ENCODE assay signal across 12 cellular contexts in genomic region chr11:129828301-129828836, GRCh38. TPM values are rescaled to one million over a fixed set of nuclear protein-coding genes. Genes with fewer than 3 reads are reported as not detected.
DNase-seq lines count a peak whose midpoint lies in the region; ATAC-seq, FAIRE-seq and TF ChIP-seq lines count a peak whose summit lies in the region.
"Had no signal": no experiment of that assay in that cellular context is flagged by ENCODE, and none has a peak within 500 bp of the region (broad histone marks: within the 10 kb centered on the region; RNA-seq: fewer than 3 reads in every experiment).

No MANE protein-coding gene starts in this region.

- no peaks in the 10 kb centered on the region for H3K9me2 ChIP-seq in HCT116 (ENCODE audit: insufficient read depth)

- H2AFZ ChIP-seq in HCT116 (ENCODE audit: low read depth, low read length, poor library complexity, severe bottlenecking): peak overlapping the region; percentile 65

- intact Hi-C loops in HCT116 (cut with micrococcal nuclease): no loop called here
- intact Hi-C loops in gastrocnemius medialis (cut with DNase I; ENCODE audit: low total_unique reads): no loop called here
- intact Hi-C loops in activated CD4-positive, alpha-beta T cell treated with anti-CD3 and anti-CD28 coated beads, Interleukin-2, amount 10 ng/mL, durations not matched to agents 24 days and 14 days (cut with micrococcal nuclease): no loop called here

- H3K4me1 ChIP-seq in HCT116 (ENCODE audit: control insufficient read depth in 1 of 2, insufficient read depth in 2 of 2, low read length in 2 of 2): peaks cover 6 to 28% of the 10 kb centered on the region in 2 experiments
- H3K4me1 ChIP-seq in small intestine (ENCODE audit: control insufficient read depth in 2 of 2, insufficient read depth in 1 of 2, low read depth in 1 of 2, low read length in 1 of 2): no peaks in the 10 kb centered on the region
- no peaks in the 10 kb centered on the region for H3K4me1 ChIP-seq in gastrocnemius medialis
- H3K4me1 ChIP-seq: ascending aorta had no signal

- RAD21 ChIA-PET in HCT116 (lab: Charles Lee; ENCODE audit: low non-redundant PET in 1 of 2, low total read pairs in 2 of 2, uncharacterized antibody in 2 of 2, unreplicated experiment in 2 of 2): no interaction called here

- H3K36me3 ChIP-seq in HCT116 (ENCODE audit: control insufficient read depth in 1 of 2, insufficient read depth in 2 of 2, low read length in 2 of 2) (no peaks in the 10 kb centered on the region), small intestine (ENCODE audit: control insufficient read depth in 2 of 2, insufficient read depth in 2 of 2, low read length in 2 of 2) (peaks cover 0 to 2% of the 10 kb centered on the region in 2 donors), WERI-Rb-1 (no peaks in the 10 kb centered on the region), gastrocnemius medialis (no peaks in the 10 kb centered on the region)
- H3K36me3 ChIP-seq: ascending aorta had no signal

- DNase-seq in HCT116 (ENCODE audit: low read depth, low spot score) (peak; percentile 19), NCI-H748 (lab: John Stamatoyannopoulos, UW; ENCODE audit: unreplicated experiment) (peak; percentile 81), small intestine (peak; percentile 71), WERI-Rb-1 (no peak), gastrocnemius medialis (no peak), SK-N-DZ (ENCODE audit: low spot score) (no peak)
- no peak for DNase-seq in activated CD4-positive, alpha-beta T cell treated with anti-CD3 and anti-CD28 coated beads, Interleukin-2, amount 10 ng/mL, durations not matched to agents 24 days and 14 days
- DNase-seq: NCI-H1694, SW 1271 had no signal

- TF ChIP-seq RAD21 in HCT116 (IDR thresholded peaks at IDR 0.05; ENCODE audit: low read depth): no peak

- 9 to 35% (median 15%) methylated on average over 9 of the region's 9 CpGs for WGBS in small intestine, 3 donors

- no peaks in the 10 kb centered on the region for H4K20me1 ChIP-seq in HCT116 (ENCODE audit: insufficient read depth)

- in situ Hi-C loops in gastrocnemius medialis (cut with MboI; ENCODE audit: low sequenced_read_pairs in 4 of 4): no loop called here

- POLR2A ChIA-PET in HCT116 (lab: Charles Lee): interaction anchor here (1.0 kb wide), 1 partner anchor 14 kb away, joined by 3 read pairs; no protein-coding TSS in a partner anchor

- H3K4me3 ChIP-seq in HCT116 (replicated peaks in 1 of 2; ENCODE audit: low read depth in 1 of 2, low read length in 2 of 2): peak overlapping the region in 1 of 2 experiments; percentile 9; a peak in 1 of 4 replicates
- H3K4me3 ChIP-seq in small intestine (ENCODE audit: low read depth in 1 of 2, low read length in 2 of 2): no peak overlapping the region
- H3K4me3 ChIP-seq in WERI-Rb-1 (ENCODE audit: low read depth, low read length): no peak overlapping the region
- H3K4me3 ChIP-seq in gastrocnemius medialis: no peak overlapping the region
- H3K4me3 ChIP-seq: ascending aorta had no signal

- no peaks in the 10 kb centered on the region for H3K79me2 ChIP-seq in HCT116 (ENCODE audit: insufficient read depth, low read length)

- CTCF ChIA-PET in HCT116 (lab: Charles Lee): no interaction called here

- H3K27me3 ChIP-seq in HCT116 (ENCODE audit: insufficient read depth, low read length) (no peaks in the 10 kb centered on the region), small intestine (ENCODE audit: control insufficient read depth in 2 of 2, insufficient read depth in 2 of 2, low read length in 2 of 2) (no peaks in the 10 kb centered on the region), WERI-Rb-1 (ENCODE audit: insufficient read depth, low read depth, severe bottlenecking) (no peaks in the 10 kb centered on the region), gastrocnemius medialis (no peaks in the 10 kb centered on the region)
- H3K27me3 ChIP-seq: ascending aorta had no signal

- H3K4me3 Mint-ChIP-seq in activated CD4-positive, alpha-beta T cell treated with anti-CD3 and anti-CD28 coated beads, Interleukin-2, amount 10 ng/mL, durations not matched to agents 24 days and 14 days: no peak overlapping the region

- H3K9me3 ChIP-seq in HCT116 (ENCODE audit: control insufficient read depth in 1 of 2, insufficient read depth in 1 of 2, low read depth in 1 of 2, low read length in 2 of 2) (no peaks in the 10 kb centered on the region), small intestine (ENCODE audit: control insufficient read depth, low read depth) (no peaks in the 10 kb centered on the region), WERI-Rb-1 (ENCODE audit: severe bottlenecking) (no peaks in the 10 kb centered on the region), gastrocnemius medialis (no peaks in the 10 kb centered on the region)
- H3K9me3 ChIP-seq: ascending aorta had no signal

- H3K36me3 Mint-ChIP-seq in activated CD4-positive, alpha-beta T cell treated with anti-CD3 and anti-CD28 coated beads, Interleukin-2, amount 10 ng/mL, durations not matched to agents 24 days and 14 days (ENCODE audit: low read depth): no peaks in the 10 kb centered on the region

- no peak overlapping the region for H3K27ac Mint-ChIP-seq in activated CD4-positive, alpha-beta T cell treated with anti-CD3 and anti-CD28 coated beads, Interleukin-2, amount 10 ng/mL, durations not matched to agents 24 days and 14 days

- peaks cover 2% of the 10 kb centered on the region for H3K4me1 Mint-ChIP-seq in activated CD4-positive, alpha-beta T cell treated with anti-CD3 and anti-CD28 coated beads, Interleukin-2, amount 10 ng/mL, durations not matched to agents 24 days and 14 days

- TF ChIP-seq POLR2A in HCT116 (IDR thresholded peaks at IDR 0.05; ENCODE audit: borderline replicate concordance, extremely low read depth, insufficient read depth, insufficient read length) (no peak), gastrocnemius medialis (IDR thresholded peaks at IDR 0.05) (no peak)

- peak overlapping the region; percentile 63 for H3K4me2 ChIP-seq in HCT116 (ENCODE audit: low read length)

- ATAC-seq in HCT116: peak; percentile 67
- peak; percentile 55 for ATAC-seq in esophagus mucosa
- no peak for ATAC-seq in gastrocnemius medialis
- ATAC-seq: sciatic nerve had no signal

- TF ChIP-seq CTCF in HCT116 (IDR thresholded peaks at IDR 0.05 in 2 of 3, conservative IDR thresholded peaks at IDR 0.05 in 1 of 3; ENCODE audit: borderline replicate concordance in 1 of 3, insufficient read depth in 1 of 3, low read depth in 2 of 3, low read length in 2 of 3): no peak
- no peak for TF ChIP-seq CTCF in WERI-Rb-1 (IDR thresholded peaks at IDR 0.05; ENCODE audit: low read depth, low read length)
- no peak for TF ChIP-seq CTCF in gastrocnemius medialis (IDR thresholded peaks at IDR 0.05 in 4 of 5, conservative IDR thresholded peaks at IDR 0.05 in 1 of 5)

- 0 out of 2 replicates have a peak overlapping the region, but pooled peaks have one; percentile 7 for H3K9ac ChIP-seq in HCT116 (ENCODE audit: low read length)

- H3K27me3 Mint-ChIP-seq in activated CD4-positive, alpha-beta T cell treated with anti-CD3 and anti-CD28 coated beads, Interleukin-2, amount 10 ng/mL, durations not matched to agents 24 days and 14 days: peaks cover 2% of the 10 kb centered on the region

- no peaks in the 10 kb centered on the region for H3K9me3 Mint-ChIP-seq in activated CD4-positive, alpha-beta T cell treated with anti-CD3 and anti-CD28 coated beads, Interleukin-2, amount 10 ng/mL, durations not matched to agents 24 days and 14 days

- no peak for FAIRE-seq in small intestine (lab: Jason Lieb, UNC)

- no TSS peak for BruUV-seq in HCT116 (replicated peaks; lab: Mats Ljungman, UMichigan)

- H3K27ac ChIP-seq in HCT116 (ENCODE audit: low read depth, low read length): no peak overlapping the region
- peak overlapping the region in 1 of 2 donors; percentile 28 for H3K27ac ChIP-seq in small intestine (ENCODE audit: low read depth in 1 of 2, low read length in 1 of 2)
- no peak overlapping the region for H3K27ac ChIP-seq in WERI-Rb-1
- no peak overlapping the region for H3K27ac ChIP-seq in gastrocnemius medialis
- H3K27ac ChIP-seq: ascending aorta had no signal

TF ChIP-seq in HCT116, 20 proteins besides CTCF, POLR2A, EP300 and RAD21:
- TF ChIP-seq ZNF274 (IDR thresholded peaks at IDR 0.05; ENCODE audit: low read depth, low read length) (no peak), SRF (IDR thresholded peaks at IDR 0.05; ENCODE audit: low read depth) (no peak), EZH2 (IDR thresholded peaks at IDR 0.05) (no peak), POLR2AphosphoS5 (IDR thresholded peaks at IDR 0.05; ENCODE audit: low read depth, low read length) (no peak), EGR1 (IDR thresholded peaks at IDR 0.05; ENCODE audit: low read depth) (no peak), FOSL1 (IDR thresholded peaks at IDR 0.05; ENCODE audit: low read depth) (0 out of 2 replicates have a peak, but pooled peaks have one; percentile 26), ELF1 (IDR thresholded peaks at IDR 0.05; ENCODE audit: borderline replicate concordance, low read depth) (no peak)

RNA-seq across cellular contexts. Expression of gene TMEM45B, which starts 12.7 kb away (rescaled TPM):
- not detected for total RNA-seq in HCT116 (2021; ENCODE audit: unreplicated experiment)
- polyA plus RNA-seq in HCT116 (2012): 0.12 and 0.35 TPM in 2 replicates
- total RNA-seq in esophagus mucosa: 106 TPM
- 100 to 1,000 TPM in 2 of 3 donors, 10 to 100 TPM in 1; 97.7 to 157 (median 111) TPM for polyA plus RNA-seq in small intestine
- total RNA-seq in gastrocnemius medialis: 1 to 10 TPM in 1 of 4 donors, not detected in 3; 1.0 TPM
- 0.37 and 0.45 TPM in 2 replicates for total RNA-seq in activated CD4-positive, alpha-beta T cell treated with anti-CD3 and anti-CD28 coated beads, Interleukin-2, amount 10 ng/mL, durations not matched to agents 24 days and 14 days
- not detected in 2 replicates for polyA plus RNA-seq in SK-N-DZ (2014; cell fraction: cytosol; rRNA removed)
- not detected in 2 replicates for polyA plus RNA-seq in SK-N-DZ (2014; cell fraction: nucleus; rRNA removed)
- total RNA-seq: ascending aorta had no signal

Comparison
In these comparisons a context has a peak if more than half of its experiments do, and no peak if none do; other contexts are left out.
1. ATAC-seq: peak in HCT116 (single experiment) and esophagus mucosa (single experiment); none in gastrocnemius medialis (0 of 2).
2. DNase-seq: peak in HCT116 (single experiment), NCI-H748 (single experiment) and small intestine (single experiment); none in WERI-Rb-1 (single experiment), gastrocnemius medialis (0 of 2), activated CD4-positive, alpha-beta T cell treated with anti-CD3 and anti-CD28 coated beads, Interleukin-2, amount 10 ng/mL, durations not matched to agents 24 days and 14 days (single experiment) and SK-N-DZ (single experiment).
3. RNA of gene TMEM45B, which starts 12.7 kb away (total RNA-seq): 106 TPM in esophagus mucosa (single experiment); 0.37 to 0.45 TPM in activated CD4-positive, alpha-beta T cell treated with anti-CD3 and anti-CD28 coated beads, Interleukin-2, amount 10 ng/mL, durations not matched to agents 24 days and 14 days, not detected in HCT116 (single experiment) and 1.0 TPM in gastrocnemius medialis; every median in the first group is over 10 times any median in the second.